ENCODE assay signal across 8 cellular contexts in genomic region chrX:72181178-72182125, GRCh38. TPM values are rescaled to one million over a fixed set of nuclear protein-coding genes. Genes with fewer than 3 reads are reported as not detected.
DNase-seq lines count a peak whose midpoint lies in the region; ATAC-seq and TF ChIP-seq lines count a peak whose summit lies in the region.

Gene PIN4 (plus strand): TSS chrX:72181757. CDS start chrX:72181786, 29 bp downstream.

- H3K36me3 ChIP-seq in BE2C (no peaks in the 10 kb centered on the region), colonic mucosa (no peaks in the 10 kb centered on the region)

- no peaks in the 10 kb centered on the region for H3K9me3 ChIP-seq in BE2C
- H3K9me3 ChIP-seq in colonic mucosa = no peaks in the 10 kb centered on the region

- H3K27me3 ChIP-seq in BE2C (no peaks in the 10 kb centered on the region), colonic mucosa (no peaks in the 10 kb centered on the region)

- intact Hi-C loops in colonic mucosa (cut with DNase I) (no loop called here), left colon (cut with DNase I, micrococcal nuclease) (no loop called here)

- ATAC-seq in GM19324 (IDR thresholded peaks at IDR 0.05; ENCODE audit: low FRiP score, unreplicated experiment) (peak; percentile 99), HG03460 (IDR thresholded peaks at IDR 0.05; ENCODE audit: unreplicated experiment) (peak; percentile 95), left colon (peak; percentile 96)

- H3K4me3 ChIP-seq in BE2C (ENCODE audit: low read depth, low read length) = peak within 1 kb of the TSS; percentile 96
- H3K4me3 ChIP-seq in colonic mucosa = peak within 1 kb of the TSS; percentile 62

- no peaks in the 10 kb centered on the region for H3K4me1 ChIP-seq in BE2C
- H3K4me1 ChIP-seq in colonic mucosa = no peaks in the 10 kb centered on the region

- DNase-seq in BE2C (peak; percentile 92), NCI-H524 treated with DMSO at 0.1 percent for 48 hours (lab: John Stamatoyannopoulos, UW) (peak; percentile 98), colonic mucosa (peak; percentile 93), left colon (peak; percentile 88 to 93)
- DNase-seq in activated CD4-positive, alpha-beta T cell treated with anti-CD3 and anti-CD28 coated beads for 4 hours = peak; percentile 78 to 79
- DNase-seq in stimulated activated CD4-positive, alpha-beta T cell treated with anti-CD3 and anti-CD28 coated beads, Interleukin-1b, Interleukin-23, amount 100 ng/mL, for 48 hours = peak; percentile 88

- H3K27ac ChIP-seq in colonic mucosa = peak within 1 kb of the TSS; percentile 77

- no peak for TF ChIP-seq CTCF in BE2C (IDR thresholded peaks at IDR 0.05; ENCODE audit: low read depth, low read length)
- no peak for TF ChIP-seq CTCF in colonic mucosa (IDR thresholded peaks at IDR 0.05)

- H3K9ac ChIP-seq in colonic mucosa (ENCODE audit: low read depth in 2 of 2, low read length in 2 of 2) = peak within 1 kb of the TSS; percentile 38 to 59

RNA-seq across cellular contexts. Expression of gene PIN4, which starts in this region (rescaled TPM):
- 32.1 TPM for polyA plus RNA-seq in BE2C (2012; ENCODE audit: insufficient read depth, insufficient read length, low read depth)
- total RNA-seq in colonic mucosa (10 to 100 TPM in 1 of 2 donors, 1 to 10 TPM in 1; 8.2 to 10.4 TPM), left colon (10 to 100 TPM in 1 of 2 donors, 1 to 10 TPM in 1; 7.8 to 11.8 TPM)

Comparison
In these comparisons a context has a peak if more than half of its experiments do, and no peak if none do; other contexts are left out.
1. Peak in every context shown above with its lines: DNase-seq, ATAC-seq, H3K4me3 ChIP-seq and H3K27ac ChIP-seq.